8 cellular contexts compared by ENCODE assay signal in the genomic region with DNA sequence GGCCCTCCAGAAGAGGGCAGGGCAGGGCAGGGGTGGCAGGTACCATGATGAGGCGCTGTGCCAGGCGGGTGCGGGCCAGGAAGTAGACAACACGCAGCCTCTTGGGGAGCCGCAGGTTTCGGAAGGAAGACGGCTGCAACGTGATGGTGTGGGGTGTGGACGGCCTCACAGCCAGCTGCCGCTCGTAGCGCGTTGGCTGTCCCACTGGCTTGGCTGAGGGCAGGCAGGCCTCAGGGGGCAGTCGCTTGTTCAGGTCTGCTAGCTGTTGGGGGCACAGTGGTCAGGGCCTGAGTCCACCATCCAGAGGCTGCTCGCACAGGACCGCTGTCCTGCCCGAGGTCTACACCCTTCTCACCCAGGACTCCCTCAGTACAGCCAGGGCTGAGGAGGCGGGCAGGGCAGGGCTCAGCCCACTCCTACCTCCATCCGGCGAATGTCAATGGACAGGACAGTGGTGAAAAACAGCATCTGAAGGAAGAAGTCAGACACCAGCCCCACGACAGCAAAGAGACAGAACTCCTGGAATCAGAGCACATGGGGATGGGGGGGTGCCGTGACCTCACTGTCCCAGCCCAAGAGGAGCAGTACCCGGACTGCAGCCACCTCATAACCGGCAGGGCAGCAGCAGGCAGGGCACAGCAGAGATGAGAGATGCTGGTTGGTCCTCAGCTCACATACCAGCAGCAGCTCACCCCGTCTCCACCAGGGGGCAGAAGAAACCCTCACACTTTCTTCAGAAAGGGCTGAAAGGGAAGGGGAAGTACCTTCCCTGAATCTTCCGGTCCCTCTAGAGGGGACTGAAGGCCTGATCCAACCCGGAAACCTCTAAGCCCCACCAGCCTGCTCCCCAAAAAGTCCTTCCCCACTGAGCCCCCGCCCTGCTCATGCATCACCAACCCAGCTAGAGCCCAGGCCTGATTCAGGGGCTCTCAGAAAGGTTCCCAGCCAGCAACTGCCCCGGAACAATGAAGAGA. TPM values are rescaled to one million over a fixed set of nuclear protein-coding genes. Genes with fewer than 3 reads are reported as not detected.
DNase-seq lines count a peak whose midpoint lies in the region; ATAC-seq and TF ChIP-seq lines count a peak whose summit lies in the region.

No MANE protein-coding gene starts in this region.

- H3K4me1 Mint-ChIP-seq in activated CD4-positive, alpha-beta memory T cell treated with anti-CD3 and anti-CD28 coated beads, Interleukin-2, amount 10 ng/mL, durations not matched to agents 7 days and 5 days, result peaks cover 14% of the 10 kb centered on the region

- H3K9me3 Mint-ChIP-seq in activated CD4-positive, alpha-beta memory T cell treated with anti-CD3 and anti-CD28 coated beads, Interleukin-2, amount 10 ng/mL, durations not matched to agents 7 days and 5 days, result no peaks in the 10 kb centered on the region

- H3K27me3 Mint-ChIP-seq in activated CD4-positive, alpha-beta memory T cell treated with anti-CD3 and anti-CD28 coated beads, Interleukin-2, amount 10 ng/mL, durations not matched to agents 7 days and 5 days, result no peaks in the 10 kb centered on the region

- POLR2A ChIA-PET in AG04449 (lab: Yijun Ruan, JAX), result interaction anchor here (1.0 to 1.6 kb wide), 2 partner anchors 14 to 55 kb away, joined by 4 to 5 read pairs; a partner anchor contains a TSS
- POLR2A ChIA-PET in activated CD4-positive, alpha-beta memory T cell treated with anti-CD3 and anti-CD28 coated beads, Interleukin-2, amount 10 ng/mL, durations not matched to agents 7 days and 5 days (lab: Charles Lee), result interaction anchor here (0.6 to 1.9 kb wide), 8 partner anchors 8 to 473 kb away, joined by 3 to 18 read pairs (median 3); a partner anchor contains a TSS

- H3K36me3 Mint-ChIP-seq in activated CD4-positive, alpha-beta memory T cell treated with anti-CD3 and anti-CD28 coated beads, Interleukin-2, amount 10 ng/mL, durations not matched to agents 7 days and 5 days (ENCODE audit: low read depth), result peaks cover 18% of the 10 kb centered on the region

- no peak overlapping the region for H3K4me3 ChIP-seq in AG04449 (ENCODE audit: low read depth, low read length)

- DNase-seq in AG04449 (ENCODE audit: low read depth, low spot score) (peak; percentile 29), NCI-H774 (lab: John Stamatoyannopoulos, UW) (peak; percentile 27), medulla oblongata (ENCODE audit: extremely low spot score) (peak; percentile 96)
- peak; percentile 92 for DNase-seq in activated CD4-positive, alpha-beta memory T cell treated with anti-CD3 and anti-CD28 coated beads, Interleukin-2, amount 10 ng/mL, durations not matched to agents 7 days and 5 days
- DNase-seq in effector CD4-positive, alpha-beta T cell, result peak; percentile 84
- DNase-seq in stimulated activated CD8-positive, alpha-beta memory T cell treated with anti-CD3 and anti-CD28 coated beads, Interleukin-12 subunit alpha, Interleukin-12 subunit beta, amount 100 ng/mL, for 1 hour (ENCODE audit: low read depth), result peak; percentile 77

- CTCF ChIA-PET in AG04449 (lab: Yijun Ruan, JAX), result interaction anchor here (0.6 to 7.5 kb wide), 35 partner anchors 9 to 369 kb away, joined by 3 to 75 read pairs (median 4); a partner anchor contains a TSS
- CTCF ChIA-PET in activated CD4-positive, alpha-beta memory T cell treated with anti-CD3 and anti-CD28 coated beads, Interleukin-2, amount 10 ng/mL, durations not matched to agents 7 days and 5 days (lab: Charles Lee), result interaction anchor here (0.6 to 3.1 kb wide), 32 partner anchors 10 to 932 kb away, joined by 3 to 61 read pairs (median 6); a partner anchor contains a TSS

- peak; percentile 73 for ATAC-seq in GM18867 (IDR thresholded peaks at IDR 0.05; ENCODE audit: unreplicated experiment)
- peak; percentile 75 for ATAC-seq in HG03378 (IDR thresholded peaks at IDR 0.05; ENCODE audit: unreplicated experiment)

- peak; percentile 96 for TF ChIP-seq CTCF in AG04449 (IDR thresholded peaks at IDR 0.05; ENCODE audit: insufficient read depth, low read length, missing control alignments)

- no peak overlapping the region for H3K4me3 Mint-ChIP-seq in activated CD4-positive, alpha-beta memory T cell treated with anti-CD3 and anti-CD28 coated beads, Interleukin-2, amount 10 ng/mL, durations not matched to agents 7 days and 5 days

- peak overlapping the region; percentile 97 for H3K27ac Mint-ChIP-seq in activated CD4-positive, alpha-beta memory T cell treated with anti-CD3 and anti-CD28 coated beads, Interleukin-2, amount 10 ng/mL, durations not matched to agents 7 days and 5 days

RNA-seq across cellular contexts. Expression of a gene that starts 40.0 kb away (rescaled TPM):
- 10 to 100 TPM; 26.8 to 28.7 TPM for total RNA-seq in activated CD4-positive, alpha-beta memory T cell treated with anti-CD3 and anti-CD28 coated beads, Interleukin-2, amount 10 ng/mL, durations not matched to agents 7 days and 5 days

RNA-seq across cellular contexts. Expression of a gene that starts 54.9 kb away (rescaled TPM):
- total RNA-seq in activated CD4-positive, alpha-beta memory T cell treated with anti-CD3 and anti-CD28 coated beads, Interleukin-2, amount 10 ng/mL, durations not matched to agents 7 days and 5 days, result 10 to 100 TPM; 53.6 to 56.5 TPM

Comparison
In these comparisons a context has a peak if more than half of its experiments do, and no peak if none do; other contexts are left out.
1. DNase-seq: peak in every context shown above with its lines; median percentile 96 in medulla oblongata; 92 in activated CD4-positive, alpha-beta memory T cell treated with anti-CD3 and anti-CD28 coated beads, Interleukin-2, amount 10 ng/mL, durations not matched to agents 7 days and 5 days; 84 in effector CD4-positive, alpha-beta T cell; 77 in stimulated activated CD8-positive, alpha-beta memory T cell treated with anti-CD3 and anti-CD28 coated beads, Interleukin-12 subunit alpha, Interleukin-12 subunit beta, amount 100 ng/mL, for 1 hour; 29 in AG04449; 27 in NCI-H774.